In genomic region chr4:70930530-70931256, GRCh38 we compare ENCODE assay signal across 21 cellular contexts. TPM values are rescaled to one million over a fixed set of nuclear protein-coding genes. Genes with fewer than 3 reads are reported as not detected.
DNase-seq lines count a peak whose midpoint lies in the region; ATAC-seq, FAIRE-seq and TF ChIP-seq lines count a peak whose summit lies in the region.
"Had no signal": no experiment of that assay in that cellular context is flagged by ENCODE, and none has a peak within 500 bp of the region (broad histone marks: within the 10 kb centered on the region; RNA-seq: fewer than 3 reads in every experiment).

No MANE protein-coding gene starts in this region.

- intact Hi-C loops in K562 (cut with micrococcal nuclease) = no loop called here

- H2AFZ ChIP-seq in K562 (ENCODE audit: low read depth, low read length) = no peak overlapping the region

- peaks cover 6% of the 10 kb centered on the region for H4K20me1 ChIP-seq in K562 (replicated peaks; ENCODE audit: control insufficient read depth, insufficient read depth, low read length)

- no peak for TF ChIP-seq CTCF in K562 (IDR thresholded peaks at IDR 0.05 in 2 of 3, conservative IDR thresholded peaks at IDR 0.05 in 1 of 3; ENCODE audit: insufficient read depth in 2 of 3, low read depth in 1 of 3, low read length in 3 of 3)

- peak; percentile 49 for FAIRE-seq in K562 (lab: Jason Lieb, UNC)
- no peak for FAIRE-seq in H54 (lab: Jason Lieb, UNC)
- FAIRE-seq: RCC 7860, TTC549 had no signal

- no TSS peak for BruUV-seq in K562 (replicated peaks; lab: Mats Ljungman, UMichigan)

- in situ Hi-C loops in K562 (cut with MboI) = no loop called here

- peaks cover 93% of the 10 kb centered on the region for H3K79me2 ChIP-seq in K562 (ENCODE audit: control insufficient read depth, insufficient read depth, low read length)

- no peak overlapping the region; a peak in 1 of 4 replicates for H3K9ac ChIP-seq in K562 (ENCODE audit: insufficient read depth in 1 of 2, low read depth in 2 of 2, low read length in 2 of 2)

- DNase-seq in NOMO-1 treated with DMSO at 0.1 percent for 48 hours (lab: John Stamatoyannopoulos, UW; ENCODE audit: unreplicated experiment) = peak; percentile 24
- DNase-seq in NOMO-1 treated with dmso at 0.1 percent for 144 hours (lab: John Stamatoyannopoulos, UW; ENCODE audit: unreplicated experiment) = no peak
- DNase-seq in NCI-H146 (lab: John Stamatoyannopoulos, UW) = peak; percentile 46
- DNase-seq in K562 (ENCODE audit: extremely low read depth in 1 of 4, low spot score in 3 of 4) = peak in 1 of 4 experiments; percentile 19
- DNase-seq in superior temporal gyrus (ENCODE audit: extremely low spot score) = peak; percentile 20
- DNase-seq in H54 (ENCODE audit: insufficient read length, low spot score) = no peak
- DNase-seq: activated CD4-positive, alpha-beta T cell treated with anti-CD3 and anti-CD28 coated beads, Interleukin-2, amount 10 ng/mL, durations not matched to agents 7 days and 5 days; activated CD8-positive, alpha-beta memory T cell treated with anti-CD3 and anti-CD28 coated beads, Interleukin-2, amount 50 U/mL, for 48 hours; activated effector memory CD4-positive, alpha-beta T cell treated with anti-CD3 and anti-CD28 coated beads, Interleukin-2, amount 50 U/mL, for 16 hours; BE2C; cortex of kidney; NCI-H1417 treated with DMSO at 0.1 percent for 48 hours; NCI-H2171 treated with DMSO at 0.1 percent for 48 hours; NCI-H748 treated with DMSO at 0.1 percent for 48 hours; stimulated activated naive CD8-positive, alpha-beta T cell treated with anti-CD3 and anti-CD28 coated beads, Interleukin-15, amount 100 ng/mL, for 72 hours had no signal

- no peak overlapping the region for H3K27ac ChIP-seq in K562 (ENCODE audit: extremely low read depth, low read depth, low read length)

- peaks cover 20% of the 10 kb centered on the region; the same call in 2 of the 3 replicates for H3K36me3 ChIP-seq in K562 (ENCODE audit: control insufficient read depth, insufficient read depth, low read length)
- H3K36me3 ChIP-seq: BE2C had no signal

- CTCF ChIA-PET in K562 (lab: Yijun Ruan, JAX; ENCODE audit: low intra/inter-chr PET ratio) = no interaction called here

- ATAC-seq in K562 (no peak), HG02798 (IDR thresholded peaks at IDR 0.05; ENCODE audit: poor library complexity, unreplicated experiment) (no peak), GM21717 (IDR thresholded peaks at IDR 0.05; ENCODE audit: unreplicated experiment) (no peak)
- ATAC-seq: HCT116; stimulated activated naive CD8-positive, alpha-beta T cell treated with anti-CD3 and anti-CD28 coated beads, Interleukin-15, amount 100 ng/mL, for 72 hours had no signal

- TF ChIP-seq EP300 in K562 (IDR thresholded peaks at IDR 0.05; ENCODE audit: low read length) = no peak

- peaks cover 3% of the 10 kb centered on the region; the same call in 1 of the 2 replicates for H3K9me3 ChIP-seq in K562 (replicated peaks; ENCODE audit: control insufficient read depth, insufficient read depth, low read depth, low read length)
- H3K9me3 ChIP-seq: BE2C had no signal

- POLR2A ChIA-PET in K562 (lab: Yijun Ruan, JAX) = interaction anchor here (1.4 kb wide), 1 partner anchor 26 kb away, joined by 3 read pairs; no protein-coding TSS in a partner anchor

- H3K4me1 ChIP-seq in K562 (replicated peaks in 1 of 2; ENCODE audit: control insufficient read depth in 2 of 2, insufficient read depth in 2 of 2, low read length in 2 of 2) = peaks cover 8 to 17% of the 10 kb centered on the region in 2 experiments; a peak in 4 of 5 replicates

- no peak for TF ChIP-seq POLR2A in K562 (conservative IDR thresholded peaks at IDR 0.05)
- TF ChIP-seq POLR2A in H54 (IDR thresholded peaks at IDR 0.05; ENCODE audit: low read depth, low read length) = no peak

- WGBS in K562 (ENCODE audit: insufficient coverage, low coverage, missing lambda C conversion rate) = 56% methylated on average over 2 of the region's 2 CpGs

- H3K4me3 ChIP-seq in K562 = no peak overlapping the region
- H3K4me3 ChIP-seq: lung had no signal

- H3K27me3 ChIP-seq in K562 (ENCODE audit: control insufficient read depth in 2 of 2, insufficient read depth in 2 of 2, low read length in 2 of 2) = no peaks in the 10 kb centered on the region
- H3K27me3 ChIP-seq: BE2C had no signal

- no peaks in the 10 kb centered on the region for H3K9me1 ChIP-seq in K562 (ENCODE audit: control insufficient read depth, insufficient read depth, low read length)

- TF ChIP-seq RAD21 in K562 (CRISPR knock-in tag; conservative IDR thresholded peaks at IDR 0.05 in 1 of 2, IDR thresholded peaks at IDR 0.05 in 1 of 2) = no peak

- H3K4me2 ChIP-seq in K562 (ENCODE audit: insufficient read depth, low read length) = no peak overlapping the region

TF ChIP-seq in K562, 482 proteins besides CTCF, POLR2A, EP300 and RAD21:
- TF ChIP-seq SPI1 (IDR thresholded peaks at IDR 0.05; ENCODE audit: borderline replicate concordance, low read depth, low read length) = peak; percentile 69; the same call in 1 of the 2 replicates
- no peak for TF ChIP-seq ASH1L (IDR thresholded peaks at IDR 0.05; ENCODE audit: borderline replicate concordance, low read depth, partially characterized antibody)

RNA-seq across cellular contexts. Expression of gene MOB1B, which starts 28.5 kb away (rescaled TPM):
- total RNA-seq in K562 (2011; cell fraction: chromatin; rRNA removed; ENCODE audit: low replicate concordance) = 27.1 and 74.0 TPM in 2 replicates
- total RNA-seq in K562 (2011; cell fraction: nucleolus; rRNA removed) = 8.3 and 14.1 TPM in 2 replicates
- total RNA-seq in K562 (2011; cell fraction: nucleoplasm; rRNA removed) = 36.4 and 73.0 TPM in 2 replicates
- total RNA-seq in K562 (2014; rRNA removed) (10.7 and 11.3 TPM in 2 replicates), K562 (2014; rRNA removed; fragmentation: Illumina TruSeq; extraction: Trizol) (28.5 and 33.3 TPM in 2 replicates), K562 (2015; rRNA removed; fragmentation: Illumina TruSeq; extraction: Trizol) (15.1 and 16.8 TPM in 2 replicates), K562 (2021) (37.8 and 40.1 TPM in 2 replicates)
- polyA plus RNA-seq in K562 (2011; rRNA removed) (28.9 and 34.8 TPM in 2 replicates), K562 (2014; fragmentation: Illumina TruSeq; extraction: Trizol) (25.2 and 27.2 TPM in 2 replicates), K562 (2014; fragmentation: Nextera tagmentation; extraction: Ambion mirVana) (1 to 10 TPM; 8.4 to 9.3 TPM), K562 (2014; rRNA removed) (19.0 and 20.4 TPM in 2 replicates)
- 5.8 and 13.9 TPM in 2 replicates for polyA plus RNA-seq in K562 (2011; cell fraction: cytosol; rRNA removed)
- polyA plus RNA-seq in K562 (2011; cell fraction: nucleus; rRNA removed) = 16.0 and 17.9 TPM in 2 replicates
- 15.0 and 21.1 TPM in 2 replicates for polyA plus RNA-seq in K562 (2012)
- 83.9 and 88.8 TPM in 2 replicates for polyA minus RNA-seq in K562 (2011; rRNA and poly(A)+ RNA removed)
- 47.3 and 83.2 TPM in 2 replicates for polyA minus RNA-seq in K562 (2011; cell fraction: cytosol; rRNA and poly(A)+ RNA removed)
- 17.4 and 27.4 TPM in 2 replicates for polyA minus RNA-seq in K562 (2011; cell fraction: nucleus; rRNA and poly(A)+ RNA removed)

Comparison
In these comparisons a context has a peak if more than half of its experiments do, and no peak if none do; other contexts are left out.
1. DNase-seq: peak in NOMO-1 treated with DMSO at 0.1 percent for 48 hours (single experiment), NCI-H146 (single experiment) and superior temporal gyrus (single experiment); none in NOMO-1 treated with dmso at 0.1 percent for 144 hours (single experiment) and H54 (single experiment).